7 cellular contexts compared by ENCODE assay signal in the genomic region with DNA sequence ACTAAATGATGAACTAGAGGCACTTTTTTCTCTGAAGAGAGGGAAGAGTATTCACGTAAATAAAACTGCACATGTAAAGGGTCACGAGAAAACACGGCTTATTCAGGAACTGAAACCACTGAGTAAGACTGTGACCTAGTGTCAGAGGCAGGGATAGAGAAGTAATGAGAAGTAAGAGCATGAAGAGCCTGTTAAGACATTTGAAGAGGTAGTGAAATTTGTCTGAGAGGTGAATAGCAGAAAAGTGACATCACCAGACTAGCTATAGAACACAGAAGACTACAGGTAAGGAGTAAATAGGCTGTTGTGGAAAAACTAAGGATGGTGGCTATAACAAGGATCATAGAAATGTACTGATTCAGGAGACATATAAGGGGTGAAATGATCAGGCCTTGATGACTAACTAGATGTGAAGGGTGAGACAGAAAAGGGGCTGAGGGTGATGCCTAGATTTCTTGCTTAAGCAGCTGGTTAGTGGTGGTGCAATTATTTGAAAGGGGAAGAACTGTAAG.
DNase-seq lines count a peak whose midpoint lies in the region; ATAC-seq and TF ChIP-seq lines count a peak whose summit lies in the region.

No MANE protein-coding gene starts in this region.

- H3K4me1 ChIP-seq in OCI-LY3 (ENCODE audit: low read length), result peaks cover 66% of the 10 kb centered on the region
- H3K4me1 ChIP-seq in rectal smooth muscle tissue (ENCODE audit: control insufficient read depth, insufficient read depth, low read length), result no peaks in the 10 kb centered on the region
- no peaks in the 10 kb centered on the region for H3K4me1 ChIP-seq in mesenchymal stem cell (ENCODE audit: control insufficient read depth, insufficient read depth, low read depth, low read length)

- no peak overlapping the region for H4K8ac ChIP-seq in mesenchymal stem cell (ENCODE audit: low read length)

- H3K4me3 ChIP-seq in OCI-LY3 (ENCODE audit: low read length) (peak overlapping the region; percentile 53), rectal smooth muscle tissue (ENCODE audit: low read length) (no peak overlapping the region), mesenchymal stem cell (ENCODE audit: insufficient read depth in 1 of 2, low read depth in 1 of 2, low read length in 2 of 2) (no peak overlapping the region)

- no peak overlapping the region for H4K91ac ChIP-seq in mesenchymal stem cell (ENCODE audit: low read length)

- H2AFZ ChIP-seq in OCI-LY3 (ENCODE audit: low read depth, low read length) (no peak overlapping the region), mesenchymal stem cell (ENCODE audit: low read depth, low read length) (no peak overlapping the region)

- H3K27me3 ChIP-seq in OCI-LY3 (ENCODE audit: low read depth, low read length) (no peaks in the 10 kb centered on the region), rectal smooth muscle tissue (ENCODE audit: control insufficient read depth, insufficient read depth, low read length) (no peaks in the 10 kb centered on the region), mesenchymal stem cell (ENCODE audit: control insufficient read depth in 1 of 2, insufficient read depth in 1 of 2, low read length in 2 of 2) (no peaks in the 10 kb centered on the region)

- H2AK5ac ChIP-seq in mesenchymal stem cell (ENCODE audit: low read length, severe bottlenecking), result no peak overlapping the region

- peaks cover 16% of the 10 kb centered on the region for H3K79me2 ChIP-seq in OCI-LY3 (ENCODE audit: low read length)

- peaks cover 44% of the 10 kb centered on the region for H3K36me3 ChIP-seq in OCI-LY3 (replicated peaks; ENCODE audit: low read depth, low read length)
- H3K36me3 ChIP-seq in rectal smooth muscle tissue (ENCODE audit: control insufficient read depth, insufficient read depth, low read length), result peaks cover 2% of the 10 kb centered on the region
- H3K36me3 ChIP-seq in mesenchymal stem cell (ENCODE audit: control insufficient read depth in 1 of 2, insufficient read depth in 2 of 2, low read depth in 1 of 2, low read length in 2 of 2), result peaks cover 7 to 99% of the 10 kb centered on the region in 2 experiments

- no peak overlapping the region for H2BK5ac ChIP-seq in mesenchymal stem cell (ENCODE audit: low read depth, low read length, poor library complexity, severe bottlenecking)

- H3K4me1 Mint-ChIP-seq in WTC11, result no peaks in the 10 kb centered on the region

- H3K23ac ChIP-seq in mesenchymal stem cell (ENCODE audit: low read length in 2 of 2), result no peak overlapping the region

- H3K27ac ChIP-seq in OCI-LY3 (ENCODE audit: low read length), result peak overlapping the region; percentile 99
- H3K27ac ChIP-seq in rectal smooth muscle tissue (ENCODE audit: low read depth, low read length), result peak overlapping the region; percentile 43
- H3K27ac ChIP-seq in mesenchymal stem cell (ENCODE audit: low read length, poor library complexity, severe bottlenecking), result no peak overlapping the region

- no peak overlapping the region for H3K27ac Mint-ChIP-seq in WTC11

- no peaks in the 10 kb centered on the region for H4K20me1 ChIP-seq in OCI-LY3 (ENCODE audit: insufficient read depth, low read length)

- no peak for DNase-seq in WTC11 (ENCODE audit: low spot score)
- no peak for DNase-seq in mesenchymal stem cell
- DNase-seq in amniotic stem cell (lab: John Stamatoyannopoulos, UW), result no peak

- peak overlapping the region; percentile 68 for H3K4me2 ChIP-seq in OCI-LY3 (ENCODE audit: low read length)
- no peak overlapping the region for H3K4me2 ChIP-seq in mesenchymal stem cell (ENCODE audit: low read length, poor library complexity, severe bottlenecking)

- CTCF ChIA-PET in WTC11 (lab: Charles Lee), result no interaction called here

- POLR2A ChIA-PET in WTC11 (lab: Charles Lee), result no interaction called here

- peak overlapping the region; percentile 54 for H3K9ac ChIP-seq in OCI-LY3 (ENCODE audit: low read length)
- no peak overlapping the region for H3K9ac ChIP-seq in rectal smooth muscle tissue (ENCODE audit: low read length)
- no peak overlapping the region for H3K9ac ChIP-seq in mesenchymal stem cell (ENCODE audit: low read length)

- no peak for TF ChIP-seq CTCF in OCI-LY3 (IDR thresholded peaks at IDR 0.05; ENCODE audit: low read depth, low read length)
- no peak for TF ChIP-seq CTCF in WTC11 (IDR thresholded peaks at IDR 0.05)

- 94% methylated on average over 3 of the region's 3 CpGs for WGBS in mesenchymal stem cell

- H3K36me3 Mint-ChIP-seq in WTC11, result peaks cover 15% of the 10 kb centered on the region

- H3K9me3 ChIP-seq in OCI-LY3 (ENCODE audit: insufficient read depth, low read length) (peaks cover 13% of the 10 kb centered on the region), mesenchymal stem cell (ENCODE audit: control insufficient read depth, low read length) (no peaks in the 10 kb centered on the region)

- H2BK15ac ChIP-seq in mesenchymal stem cell (ENCODE audit: low read depth, poor library complexity, severe bottlenecking), result no peak overlapping the region

- no peak overlapping the region for H3K14ac ChIP-seq in mesenchymal stem cell (ENCODE audit: low read length in 2 of 2)

- H2BK120ac ChIP-seq in mesenchymal stem cell (ENCODE audit: low read depth, low read length), result no peak overlapping the region

- H3K27me3 Mint-ChIP-seq in WTC11 (ENCODE audit: low read depth), result no peaks in the 10 kb centered on the region

- no peak overlapping the region for H3K4ac ChIP-seq in mesenchymal stem cell (ENCODE audit: low read depth in 1 of 2, low read length in 2 of 2)

- no peak overlapping the region for H2BK12ac ChIP-seq in mesenchymal stem cell (ENCODE audit: low read length in 2 of 2)

- no peak overlapping the region for H3K18ac ChIP-seq in mesenchymal stem cell (ENCODE audit: low read depth in 1 of 2, low read length in 2 of 2)

- peaks cover 6% of the 10 kb centered on the region for H3K79me1 ChIP-seq in mesenchymal stem cell (replicated peaks; ENCODE audit: low read length, poor library complexity, severe bottlenecking)

- no peak overlapping the region for H3K4me3 Mint-ChIP-seq in WTC11

- peak; percentile 98 for ATAC-seq in GM19035 (IDR thresholded peaks at IDR 0.05; ENCODE audit: unreplicated experiment)
- peak; percentile 100 for ATAC-seq in HG02852 (IDR thresholded peaks at IDR 0.05; ENCODE audit: unreplicated experiment)
- ATAC-seq in WTC11, result no peak

- H3K9me3 Mint-ChIP-seq in WTC11, result peaks cover 6% of the 10 kb centered on the region

TF ChIP-seq in WTC11, 78 proteins besides CTCF, POLR2A, EP300 and RAD21:
- TF ChIP-seq ELF4 (CRISPR knock-in tag; IDR thresholded peaks at IDR 0.05; ENCODE audit: low read depth), result no peak
- TF ChIP-seq ZNF121 (CRISPR knock-in tag; IDR thresholded peaks at IDR 0.05), result no peak
- no peak for TF ChIP-seq FOXP1 (CRISPR knock-in tag; IDR thresholded peaks at IDR 0.05; ENCODE audit: borderline replicate concordance)
- TF ChIP-seq FOXJ3 (CRISPR knock-in tag; IDR thresholded peaks at IDR 0.05; ENCODE audit: borderline replicate concordance), result no peak
- TF ChIP-seq, protein P1, sequence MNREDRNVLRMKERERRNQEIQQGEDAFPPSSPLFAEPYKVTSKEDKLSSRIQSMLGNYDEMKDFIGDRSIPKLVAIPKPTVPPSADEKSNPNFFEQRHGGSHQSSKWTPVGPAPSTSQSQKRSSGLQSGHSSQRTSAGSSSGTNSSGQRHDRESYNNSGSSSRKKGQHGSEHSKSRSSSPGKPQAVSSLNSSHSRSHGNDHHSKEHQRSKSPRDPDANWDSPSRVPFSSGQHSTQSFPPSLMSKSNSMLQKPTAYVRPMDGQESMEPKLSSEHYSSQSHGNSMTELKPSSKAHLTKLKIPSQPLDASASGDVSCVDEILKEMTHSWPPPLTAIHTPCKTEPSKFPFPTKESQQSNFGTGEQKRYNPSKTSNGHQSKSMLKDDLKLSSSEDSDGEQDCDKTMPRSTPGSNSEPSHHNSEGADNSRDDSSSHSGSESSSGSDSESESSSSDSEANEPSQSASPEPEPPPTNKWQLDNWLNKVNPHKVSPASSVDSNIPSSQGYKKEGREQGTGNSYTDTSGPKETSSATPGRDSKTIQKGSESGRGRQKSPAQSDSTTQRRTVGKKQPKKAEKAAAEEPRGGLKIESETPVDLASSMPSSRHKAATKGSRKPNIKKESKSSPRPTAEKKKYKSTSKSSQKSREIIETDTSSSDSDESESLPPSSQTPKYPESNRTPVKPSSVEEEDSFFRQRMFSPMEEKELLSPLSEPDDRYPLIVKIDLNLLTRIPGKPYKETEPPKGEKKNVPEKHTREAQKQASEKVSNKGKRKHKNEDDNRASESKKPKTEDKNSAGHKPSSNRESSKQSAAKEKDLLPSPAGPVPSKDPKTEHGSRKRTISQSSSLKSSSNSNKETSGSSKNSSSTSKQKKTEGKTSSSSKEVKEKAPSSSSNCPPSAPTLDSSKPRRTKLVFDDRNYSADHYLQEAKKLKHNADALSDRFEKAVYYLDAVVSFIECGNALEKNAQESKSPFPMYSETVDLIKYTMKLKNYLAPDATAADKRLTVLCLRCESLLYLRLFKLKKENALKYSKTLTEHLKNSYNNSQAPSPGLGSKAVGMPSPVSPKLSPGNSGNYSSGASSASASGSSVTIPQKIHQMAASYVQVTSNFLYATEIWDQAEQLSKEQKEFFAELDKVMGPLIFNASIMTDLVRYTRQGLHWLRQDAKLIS (CRISPR knock-in tag; IDR thresholded peaks at IDR 0.05; ENCODE audit: borderline replicate concordance), result no peak
- TF ChIP-seq CBFB (CRISPR knock-in tag; IDR thresholded peaks at IDR 0.05; ENCODE audit: low read depth), result no peak
- no peak for TF ChIP-seq ZBTB21 (CRISPR knock-in tag; IDR thresholded peaks at IDR 0.05; ENCODE audit: borderline replicate concordance)
- no peak for TF ChIP-seq ZNF396 (CRISPR knock-in tag; IDR thresholded peaks at IDR 0.05; ENCODE audit: borderline replicate concordance)
- TF ChIP-seq RORB (CRISPR knock-in tag; IDR thresholded peaks at IDR 0.05), result no peak
- TF ChIP-seq TEAD1 (CRISPR knock-in tag; IDR thresholded peaks at IDR 0.05), result no peak
- no peak for TF ChIP-seq ESRRA (CRISPR knock-in tag; IDR thresholded peaks at IDR 0.05; ENCODE audit: borderline replicate concordance)
